13 cellular contexts compared by ENCODE assay signal in genomic region chr9:24832307-24832706, GRCh38.
DNase-seq lines count a peak whose midpoint lies in the region; ATAC-seq and TF ChIP-seq lines count a peak whose summit lies in the region.
"Had no signal": no experiment of that assay in that cellular context is flagged by ENCODE, and none has a peak within 500 bp of the region (broad histone marks: within the 10 kb centered on the region; RNA-seq: fewer than 3 reads in every experiment).

No MANE protein-coding gene starts in this region.

- H3K9me3 Mint-ChIP-seq in GM23338 = no peaks in the 10 kb centered on the region

- no peak overlapping the region for H3K4me3 Mint-ChIP-seq in GM23338
- H3K4me3 Mint-ChIP-seq: activated CD4-positive, alpha-beta T cell treated with anti-CD3 and anti-CD28 coated beads, Interleukin-2, amount 10 ng/mL, durations not matched to agents 24 days and 14 days; B cell; memory B cell had no signal

- intact Hi-C loops in left ventricle myocardium inferior (cut with micrococcal nuclease) = no loop called here

- no peaks in the 10 kb centered on the region for H3K9me2 ChIP-seq in GM23338 (ENCODE audit: insufficient read depth)

- H3K4me2 ChIP-seq in GM23338 = no peak overlapping the region

- H3K4me3 ChIP-seq in GM23338 = no peak overlapping the region
- no peak overlapping the region for H3K4me3 ChIP-seq in epithelial cell of proximal tubule (ENCODE audit: low read depth, low read length)
- H3K4me3 ChIP-seq in left ventricle myocardium inferior = no peak overlapping the region
- H3K4me3 ChIP-seq: thoracic aorta had no signal

- no peaks in the 10 kb centered on the region for H3K36me3 Mint-ChIP-seq in GM23338 (ENCODE audit: low read depth)
- H3K36me3 Mint-ChIP-seq: memory B cell had no signal

- peak; percentile 64 to 75 for TF ChIP-seq CTCF in GM23338 (conservative IDR thresholded peaks at IDR 0.05; ENCODE audit: low read depth in 2 of 2)
- peak; percentile 63 for TF ChIP-seq CTCF in epithelial cell of proximal tubule (conservative IDR thresholded peaks at IDR 0.05; ENCODE audit: low read depth, low read length)
- TF ChIP-seq CTCF in left ventricle myocardium inferior (IDR thresholded peaks at IDR 0.05; ENCODE audit: borderline replicate concordance) = no peak

- no peaks in the 10 kb centered on the region for H3F3A ChIP-seq in GM23338 (replicated peaks; ENCODE audit: low read depth)

- H3K36me3 ChIP-seq in GM23338 (ENCODE audit: insufficient read depth) (no peaks in the 10 kb centered on the region), left ventricle myocardium inferior (no peaks in the 10 kb centered on the region)
- H3K36me3 ChIP-seq: thoracic aorta had no signal

- H4K20me1 ChIP-seq in GM23338 (replicated peaks; ENCODE audit: insufficient read depth) = no peaks in the 10 kb centered on the region

- peak; percentile 20 for DNase-seq in A172 (ENCODE audit: low spot score)
- DNase-seq in GM23338 (ENCODE audit: low spot score) = peak; percentile 69
- peak; percentile 17 for DNase-seq in OCI-M2 (lab: John Stamatoyannopoulos, UW; ENCODE audit: unreplicated experiment)
- no peak for DNase-seq in epithelial cell of proximal tubule (ENCODE audit: low read depth)
- no peak for DNase-seq in left ventricle myocardium inferior
- no peak for DNase-seq in NCI-H2227 treated with DMSO at 0.1 percent for 48 hours (lab: John Stamatoyannopoulos, UW)
- no peak for DNase-seq in stimulated activated naive CD8-positive, alpha-beta T cell treated with anti-CD3 and anti-CD28 coated beads, Interleukin-15, Interleukin-2, amounts not matched to agents 100 U/mL and 50 U/mL, for 24 hours
- DNase-seq: activated CD4-positive, alpha-beta T cell treated with anti-CD3 and anti-CD28 coated beads, Interleukin-2, amount 10 ng/mL, durations not matched to agents 24 days and 14 days; activated gamma-delta T cell treated with Interleukin-2 at 50 U/mL for 16 hours had no signal

- peaks cover 12% of the 10 kb centered on the region; the same call in 2 of the 3 replicates for H3K4me1 Mint-ChIP-seq in GM23338
- H3K4me1 Mint-ChIP-seq: activated CD4-positive, alpha-beta T cell treated with anti-CD3 and anti-CD28 coated beads, Interleukin-2, amount 10 ng/mL, durations not matched to agents 24 days and 14 days; B cell; memory B cell had no signal

- H3K27me3 Mint-ChIP-seq in GM23338 (ENCODE audit: insufficient read depth, low read depth, poor library complexity) = no peaks in the 10 kb centered on the region
- H3K27me3 Mint-ChIP-seq: activated CD4-positive, alpha-beta T cell treated with anti-CD3 and anti-CD28 coated beads, Interleukin-2, amount 10 ng/mL, durations not matched to agents 24 days and 14 days; B cell; memory B cell had no signal

- no peak overlapping the region for H3K27ac Mint-ChIP-seq in GM23338
- H3K27ac Mint-ChIP-seq: activated CD4-positive, alpha-beta T cell treated with anti-CD3 and anti-CD28 coated beads, Interleukin-2, amount 10 ng/mL, durations not matched to agents 24 days and 14 days; B cell; memory B cell had no signal

- H3K4me1 ChIP-seq in GM23338 (ENCODE audit: insufficient read depth) = peaks cover 16% of the 10 kb centered on the region
- no peaks in the 10 kb centered on the region for H3K4me1 ChIP-seq in left ventricle myocardium inferior

- no peak overlapping the region for H2AFZ ChIP-seq in GM23338

- ATAC-seq in GM23338 = no peak
- no peak for ATAC-seq in stimulated activated naive CD8-positive, alpha-beta T cell treated with anti-CD3 and anti-CD28 coated beads, Interleukin-15, Interleukin-2, amounts not matched to agents 100 U/mL and 50 U/mL, for 24 hours
- no peak for ATAC-seq in HG03135 (IDR thresholded peaks at IDR 0.05; ENCODE audit: unreplicated experiment)

- no peak overlapping the region for H3K27ac ChIP-seq in GM23338 (ENCODE audit: low read depth)
- no peak overlapping the region for H3K27ac ChIP-seq in left ventricle myocardium inferior (replicated peaks)
- H3K27ac ChIP-seq: thoracic aorta had no signal

- no peaks in the 10 kb centered on the region for H3K79me2 ChIP-seq in GM23338 (replicated peaks; ENCODE audit: insufficient read depth)

- no peaks in the 10 kb centered on the region for H3K27me3 ChIP-seq in GM23338 (ENCODE audit: insufficient read depth)
- no peaks in the 10 kb centered on the region for H3K27me3 ChIP-seq in left ventricle myocardium inferior (ENCODE audit: low read depth)

- peaks cover 3% of the 10 kb centered on the region for H3K9me3 ChIP-seq in left ventricle myocardium inferior (replicated peaks)
- H3K9me3 ChIP-seq: thoracic aorta had no signal

TF ChIP-seq in GM23338, 12 proteins besides CTCF, POLR2A, EP300 and RAD21:
- TF ChIP-seq ZNF114 (CRISPR knock-in tag; IDR thresholded peaks at IDR 0.05) (no peak), POLR2AphosphoS5 (IDR thresholded peaks at IDR 0.05; ENCODE audit: low read depth) (no peak)
TF ChIP-seq in GM23338: peak in this region for 0.

Comparison
In these comparisons a context has a peak if more than half of its experiments do, and no peak if none do; other contexts are left out.
1. DNase-seq: peak in A172 (single experiment), GM23338 (single experiment) and OCI-M2 (single experiment); none in epithelial cell of proximal tubule (single experiment), left ventricle myocardium inferior (single experiment), NCI-H2227 treated with DMSO at 0.1 percent for 48 hours (single experiment) and stimulated activated naive CD8-positive, alpha-beta T cell treated with anti-CD3 and anti-CD28 coated beads, Interleukin-15, Interleukin-2, amounts not matched to agents 100 U/mL and 50 U/mL, for 24 hours (single experiment).